21 cellular contexts compared by ENCODE assay signal in genomic region chr4:93065790-93066189, GRCh38.
"Had no signal": no experiment of that assay in that cellular context is flagged by ENCODE, and none has a peak within 500 bp of the region (broad histone marks: within the 10 kb centered on the region; RNA-seq: fewer than 3 reads in every experiment).

No MANE protein-coding gene starts in this region.

- H3K27me3 ChIP-seq: MG63, Peyer's patch, SJCRH30 had no signal

- H3K9me3 ChIP-seq: MG63, Peyer's patch, SJCRH30 had no signal

- H3K4me2 ChIP-seq: PC-9 had no signal

- DNase-seq: KBM-7; MG63; NCI-H1092 treated with DMSO at 0.1 percent for 48 hours; NCI-H1436; NCI-H187; NCI-H2029; NCI-H2081 treated with DMSO at 0.1 percent for 48 hours; NCI-H2171 treated with DMSO at 0.1 percent for 48 hours; NCI-H345; NCI-H446 treated with DMSO at 0.1 percent for 48 hours; NCI-H510A treated with DMSO at 0.1 percent for 48 hours; NCI-H526; NCI-H748 treated with DMSO at 0.1 percent for 48 hours; NK-92 treated with Interleukin-12 subunit alpha and Interleukin-12 subunit beta, amount 100 ng/mL, for 24 hours; PC-9; Peyer's patch; SHP77 treated with DMSO at 0.1 percent for 48 hours; SJCRH30; T-helper 1 cell had no signal

- ATAC-seq: Right ventricle myocardium inferior, SK-N-SH treated with all-trans-retinoic acid at 6 μM for 48 hours had no signal

- H3K27ac ChIP-seq: PC-9, Peyer's patch, SJCRH30 had no signal

- H2AFZ ChIP-seq: PC-9 had no signal

- H3K4me1 ChIP-seq: Peyer's patch, SJCRH30 had no signal

- H3K4me3 ChIP-seq: MG63, PC-9, Peyer's patch, SJCRH30 had no signal

- H3K36me3 ChIP-seq: MG63, Peyer's patch, SJCRH30 had no signal
